In the genomic region with DNA sequence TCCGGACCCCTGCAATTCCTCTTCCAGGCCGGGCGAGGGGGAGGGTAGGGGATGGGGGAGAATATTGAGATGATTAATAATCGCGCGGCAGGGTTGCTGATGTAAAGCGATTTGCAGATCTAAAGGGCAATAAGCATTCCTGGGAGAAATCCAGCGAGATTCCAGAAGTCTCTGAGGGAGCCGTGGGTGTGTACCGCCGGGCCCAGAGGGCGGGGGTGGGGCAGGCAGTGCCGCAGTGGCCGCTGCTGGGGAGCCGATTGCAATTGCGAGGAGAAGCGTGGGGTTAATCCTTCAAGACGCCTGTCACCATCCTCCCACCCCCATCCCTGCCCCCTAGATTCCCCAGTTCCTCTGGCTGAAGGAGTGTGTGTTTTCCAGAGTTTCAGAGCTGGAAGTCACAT, we compare ENCODE assay signal across 8 cellular contexts. TPM values are rescaled to one million over a fixed set of nuclear protein-coding genes. Genes with fewer than 3 reads are reported as not detected.
DNase-seq lines count a peak whose midpoint lies in the region; ATAC-seq and TF ChIP-seq lines count a peak whose summit lies in the region.

No MANE protein-coding gene starts in this region.

- peak; percentile 47 for ATAC-seq in left lobe of liver
- no peak for ATAC-seq in stimulated activated naive B cell treated with anti-CD40 and anti-IgM and Interleukin-4, amounts not matched to agents 10 μg/mL and 1 μg/mL and 100 μg/mL, for 72 hours (replicated peaks)

- H3K4me3 Mint-ChIP-seq in stimulated activated naive B cell treated with anti-CD40 and anti-IgM and Interleukin-4, amounts not matched to agents 10 μg/mL and 1 μg/mL and 100 μg/mL, for 72 hours = peak overlapping the region; percentile 86 to 88

- H3K4me1 ChIP-seq in PC-9 (replicated peaks; ENCODE audit: insufficient read depth) = peaks cover 48% of the 10 kb centered on the region

- no peaks in the 10 kb centered on the region for H3K79me2 ChIP-seq in PC-9 (ENCODE audit: low read depth)

- H3K9me3 Mint-ChIP-seq in stimulated activated naive B cell treated with anti-CD40 and anti-IgM and Interleukin-4, amounts not matched to agents 10 μg/mL and 1 μg/mL and 100 μg/mL, for 72 hours = no peaks in the 10 kb centered on the region

- H3K4me1 Mint-ChIP-seq in stimulated activated naive B cell treated with anti-CD40 and anti-IgM and Interleukin-4, amounts not matched to agents 10 μg/mL and 1 μg/mL and 100 μg/mL, for 72 hours = peaks cover 11 to 17% of the 10 kb centered on the region in 2 donors

- CTCF ChIA-PET in PC-9 (lab: Charles Lee) = interaction anchor here (0.6 to 2.0 kb wide), 11 partner anchors 40 to 754 kb away, joined by 3 to 19 read pairs (median 5); partner anchors contain the start of genes NEK9 and TMED10

- H3K9me3 ChIP-seq in PC-9 (ENCODE audit: insufficient read depth, low read depth) = no peaks in the 10 kb centered on the region

- no TSS peak for BruUV-seq in PC-9 (replicated peaks; lab: Mats Ljungman, UMichigan)

- H3K36me3 Mint-ChIP-seq in stimulated activated naive B cell treated with anti-CD40 and anti-IgM and Interleukin-4, amounts not matched to agents 10 μg/mL and 1 μg/mL and 100 μg/mL, for 72 hours = no peaks in the 10 kb centered on the region

- DNase-seq in NCI-H510A treated with DMSO at 0.1 percent for 48 hours (lab: John Stamatoyannopoulos, UW) = peak; percentile 40
- DNase-seq in NCI-H510A (lab: John Stamatoyannopoulos, UW) = no peak
- DNase-seq in PC-9 = peak; percentile 55 to 75
- peak; percentile 91 for DNase-seq in coronary artery (ENCODE audit: low spot score)
- peak; percentile 71 for DNase-seq in left lobe of liver (ENCODE audit: low spot score)
- DNase-seq in stimulated activated naive B cell treated with anti-CD40 and anti-IgM and Interleukin-4, amounts not matched to agents 10 μg/mL and 1 μg/mL and 100 μg/mL, for 72 hours = no peak
- DNase-seq in NK-92 treated with Interleukin-12 subunit alpha and Interleukin-12 subunit beta, amount 100 ng/mL, for 24 hours (lab: John Stamatoyannopoulos, UW) = no peak
- DNase-seq in HuH-7.5 (ENCODE audit: low spot score) = no peak

- H3K36me3 ChIP-seq in PC-9 (ENCODE audit: low read depth) = no peaks in the 10 kb centered on the region

- peaks cover 1% of the 10 kb centered on the region in 2 donors for H3K27me3 Mint-ChIP-seq in stimulated activated naive B cell treated with anti-CD40 and anti-IgM and Interleukin-4, amounts not matched to agents 10 μg/mL and 1 μg/mL and 100 μg/mL, for 72 hours

- POLR2A ChIA-PET in PC-9 (lab: Charles Lee; ENCODE audit: unreplicated experiment) = interaction anchor here (0.5 to 2.7 kb wide), 9 partner anchors 13 to 527 kb away, joined by 3 to 63 read pairs (median 5); no protein-coding TSS in a partner anchor

- H3F3A ChIP-seq in PC-9 (ENCODE audit: insufficient read depth, low read depth) = peaks cover 42% of the 10 kb centered on the region; the same call in 1 of the 2 replicates

- intact Hi-C loops in PC-9 (cut with micrococcal nuclease; ENCODE audit: unreplicated experiment) = loop anchor here (1.0 to 10.0 kb wide), 2 partner anchors 95 to 410 kb away; partner anchors contain the start of gene DLST

- H3K4me2 ChIP-seq in PC-9 = peak overlapping the region; percentile 85

- H3K4me3 ChIP-seq in PC-9 (peak overlapping the region; percentile 65), coronary artery (peak overlapping the region; percentile 89)

- H4K20me1 ChIP-seq in PC-9 (ENCODE audit: insufficient read depth) = no peaks in the 10 kb centered on the region

- H3K9me2 ChIP-seq in PC-9 (ENCODE audit: insufficient read depth) = no peaks in the 10 kb centered on the region

- H3K27ac ChIP-seq in PC-9 (peak overlapping the region; percentile 67), coronary artery (peak overlapping the region; percentile 83 to 96)

- H2AFZ ChIP-seq in PC-9 = peak overlapping the region; percentile 87

- H3K27me3 ChIP-seq in PC-9 (ENCODE audit: insufficient read depth, low read depth) = no peaks in the 10 kb centered on the region

- 0 out of 2 replicates have a peak, but pooled peaks have one; percentile 1 for TF ChIP-seq CTCF in PC-9 (conservative IDR thresholded peaks at IDR 0.05)
- no peak for TF ChIP-seq CTCF in coronary artery (IDR thresholded peaks at IDR 0.05)

- H3K27ac Mint-ChIP-seq in stimulated activated naive B cell treated with anti-CD40 and anti-IgM and Interleukin-4, amounts not matched to agents 10 μg/mL and 1 μg/mL and 100 μg/mL, for 72 hours = peak overlapping the region; percentile 70

RNA-seq across cellular contexts. Expression of gene FOS, which starts 16.4 kb away (rescaled TPM):
- total RNA-seq in PC-9 (2021) (84.6 and 154 TPM in 2 replicates), left lobe of liver (13.1 TPM)

Comparison
In these comparisons a context has a peak if more than half of its experiments do, and no peak if none do; other contexts are left out.
1. DNase-seq: peak in NCI-H510A treated with DMSO at 0.1 percent for 48 hours (single experiment), PC-9 (2 of 2), coronary artery (single experiment) and left lobe of liver (single experiment); none in NCI-H510A (single experiment), stimulated activated naive B cell treated with anti-CD40 and anti-IgM and Interleukin-4, amounts not matched to agents 10 μg/mL and 1 μg/mL and 100 μg/mL, for 72 hours (single experiment), NK-92 treated with Interleukin-12 subunit alpha and Interleukin-12 subunit beta, amount 100 ng/mL, for 24 hours (single experiment) and HuH-7.5 (single experiment).